Comparison of ENCODE assay signal across 11 cellular contexts in genomic region chr7:1794888-1795542, GRCh38.
DNase-seq lines count a peak whose midpoint lies in the region; ATAC-seq, FAIRE-seq and TF ChIP-seq lines count a peak whose summit lies in the region.
"Had no signal": no experiment of that assay in that cellular context is flagged by ENCODE, and none has a peak within 500 bp of the region (broad histone marks: within the 10 kb centered on the region; RNA-seq: fewer than 3 reads in every experiment).

No MANE protein-coding gene starts in this region.

- H3K23ac ChIP-seq in H1 (ENCODE audit: insufficient read length): no peak overlapping the region

- H4K91ac ChIP-seq in H1 (replicated peaks; ENCODE audit: insufficient read length, low read length): no peak overlapping the region

- no peak for TF ChIP-seq POLR2A in H1 (IDR thresholded peaks at IDR 0.05; ENCODE audit: control extremely low read depth in 1 of 2, low read depth in 2 of 2, low read length in 2 of 2)

- POLR2A ChIA-PET in H1 (lab: Charles Lee; ENCODE audit: partially characterized antibody): no interaction called here

- no peaks in the 10 kb centered on the region for H4K20me1 ChIP-seq in H1 (replicated peaks in 1 of 2; ENCODE audit: control insufficient read depth in 1 of 2, insufficient read depth in 2 of 2, low read length in 2 of 2)
- H4K20me1 ChIP-seq: BLaER1 treated with 17β-estradiol and CSF1 and Interleukin-3, amounts not matched to agents 10 nM and 100 nM had no signal

- no peaks in the 10 kb centered on the region for H3K79me1 ChIP-seq in H1 (ENCODE audit: low read depth, low read length)

- no peaks in the 10 kb centered on the region for H3K4me1 ChIP-seq in H1 (replicated peaks in 1 of 4; ENCODE audit: control insufficient read depth in 3 of 4, insufficient read depth in 4 of 4, low read length in 3 of 4)

- no peak overlapping the region for H2BK15ac ChIP-seq in H1 (ENCODE audit: low read length)

- H3K36me3 ChIP-seq in H1 (ENCODE audit: control insufficient read depth in 2 of 4, insufficient read depth in 4 of 4, low read length in 3 of 4): no peaks in the 10 kb centered on the region
- H3K36me3 ChIP-seq: BLaER1 treated with 17β-estradiol and CSF1 and Interleukin-3, amounts not matched to agents 10 nM and 100 nM had no signal

- no peak overlapping the region for H2BK12ac ChIP-seq in H1 (ENCODE audit: low read depth, low read length)

- no peak overlapping the region for H4K5ac ChIP-seq in H1 (ENCODE audit: insufficient read length, low read depth, low read length)

- H2BK120ac ChIP-seq in H1 (replicated peaks; ENCODE audit: low read depth, low read length): no peak overlapping the region

- H2BK5ac ChIP-seq in H1 (ENCODE audit: low read depth, low read length): no peak overlapping the region

- no peak overlapping the region for H3K4ac ChIP-seq in H1 (replicated peaks; ENCODE audit: insufficient read length, low read depth, low read length)

- peak; percentile 52 to 56 for TF ChIP-seq RAD21 in H1 (IDR thresholded peaks at IDR 0.05 in 1 of 2, conservative IDR thresholded peaks at IDR 0.05 in 1 of 2; ENCODE audit: low read depth in 2 of 2, low read length in 2 of 2)

- H3K23me2 ChIP-seq in H1 (ENCODE audit: low read depth, low read length): no peaks in the 10 kb centered on the region

- H3K18ac ChIP-seq in H1 (ENCODE audit: extremely low read depth, low read length): no peak overlapping the region

- WGBS in H1 (ENCODE audit: extremely low coverage in 1 of 2, insufficient coverage in 1 of 2, insufficient read length in 1 of 2, insufficient replicate concordance in 2 of 2, low coverage in 1 of 2, low lambda C conversion rate in 2 of 2, missing lambda C conversion rate in 1 of 2), 2 experiments: 42% methylated on average over 1 of the region's 1 CpG; no CpG with 5 or more reads in 1 of the 2 experiments

- H3K27ac ChIP-seq in H1 (ENCODE audit: low read depth, low read length): no peak overlapping the region
- H3K27ac ChIP-seq: BLaER1 treated with 17β-estradiol and CSF1 and Interleukin-3, amounts not matched to agents 10 nM and 100 nM had no signal

- no peak overlapping the region for H3K4me2 ChIP-seq in H1 (ENCODE audit: insufficient read depth in 1 of 2, low read depth in 2 of 2, low read length in 2 of 2)
- H3K4me2 ChIP-seq: BLaER1 treated with 17β-estradiol and CSF1 and Interleukin-3, amounts not matched to agents 10 nM and 100 nM had no signal

- H3K14ac ChIP-seq in H1 (ENCODE audit: insufficient read length): no peak overlapping the region

- H3K4me3 ChIP-seq in H1 (ENCODE audit: extremely low read depth in 1 of 4, insufficient read depth in 2 of 4, low read depth in 3 of 4, low read length in 4 of 4): no peak overlapping the region
- H3K4me3 ChIP-seq: BLaER1 treated with 17β-estradiol and CSF1 and Interleukin-3, amounts not matched to agents 10 nM and 100 nM had no signal

- TF ChIP-seq EP300 in H1 (IDR thresholded peaks at IDR 0.05; ENCODE audit: borderline replicate concordance in 1 of 2, low read depth in 2 of 2, low read length in 2 of 2): no peak

- H3K56ac ChIP-seq in H1 (replicated peaks; ENCODE audit: insufficient read length, low read depth, low read length): no peak overlapping the region

- H3K9ac ChIP-seq in H1 (replicated peaks in 1 of 4; ENCODE audit: extremely low read depth in 1 of 4, low read depth in 3 of 4, low read length in 3 of 4): no peak overlapping the region
- H3K9ac ChIP-seq: BLaER1 treated with 17β-estradiol and CSF1 and Interleukin-3, amounts not matched to agents 10 nM and 100 nM had no signal

- no peak for ATAC-seq in GM18502 (IDR thresholded peaks at IDR 0.05; ENCODE audit: poor library complexity, unreplicated experiment)
- ATAC-seq in HG02571 (IDR thresholded peaks at IDR 0.05; ENCODE audit: unreplicated experiment): no peak
- ATAC-seq: effector memory CD8-positive, alpha-beta T cell had no signal

- no peak overlapping the region for H4K8ac ChIP-seq in H1 (ENCODE audit: extremely low read depth, insufficient read depth, low read length)

- no peak overlapping the region for H2BK20ac ChIP-seq in H1 (ENCODE audit: low read length)

- H3K79me2 ChIP-seq in H1 (ENCODE audit: control insufficient read depth in 1 of 2, insufficient read depth in 2 of 2, low read length in 2 of 2): no peaks in the 10 kb centered on the region

- in situ Hi-C loops in ACHN (cut with HindIII; ENCODE audit: low pct_ligation_motif_present, low pct_unique_long_range_greater_than_20kb, low sequenced_read_pairs) (no loop called here), GM13977 (cut with MboI; ENCODE audit: low pct_unique_long_range_greater_than_20kb, low sequenced_read_pairs, unreplicated experiment) (no loop called here)

- H3K9me3 ChIP-seq in H1 (ENCODE audit: insufficient read depth in 2 of 2, low read depth in 1 of 2, low read length in 1 of 2): peaks cover 6 to 15% of the 10 kb centered on the region in 2 experiments; a peak in 3 of 4 replicates

- H3K27me3 ChIP-seq in H1 (replicated peaks in 1 of 4; ENCODE audit: control insufficient read depth in 3 of 4, extremely low read depth in 1 of 4, insufficient read depth in 3 of 4, low read length in 3 of 4): no peaks in the 10 kb centered on the region
- H3K27me3 ChIP-seq: BLaER1 treated with 17β-estradiol and CSF1 and Interleukin-3, amounts not matched to agents 10 nM and 100 nM had no signal

- TF ChIP-seq CTCF in GM13977 (IDR thresholded peaks at IDR 0.05; ENCODE audit: extremely low read depth, insufficient read depth, missing control alignments): peak; percentile 50
- TF ChIP-seq CTCF in H1 (IDR thresholded peaks at IDR 0.05; ENCODE audit: control extremely low read depth in 1 of 3, insufficient read depth in 1 of 3, low read depth in 1 of 3, low read length in 3 of 3): peak in 2 of 3 experiments; percentile 13 to 24; a peak in 2 of 4 replicates

- CTCF ChIA-PET in H1 (lab: Charles Lee; ENCODE audit: partially characterized antibody): interaction anchor here (2.5 kb wide), 1 partner anchor 88 kb away, joined by 8 read pairs; no protein-coding TSS in a partner anchor

- DNase-seq in ACHN (peak; percentile 22), GM13977 (ENCODE audit: low spot score) (no peak), NCI-H748 (lab: John Stamatoyannopoulos, UW; ENCODE audit: unreplicated experiment) (peak; percentile 45), H1 (ENCODE audit: low read depth in 1 of 2, low spot score in 2 of 2) (no peak), activated gamma-delta T cell (lab: John Stamatoyannopoulos, UW) (no peak), NCI-H524 treated with DMSO at 0.1 percent for 48 hours (lab: John Stamatoyannopoulos, UW) (no peak)
- DNase-seq: effector memory CD8-positive, alpha-beta T cell; NCI-H2227 treated with DMSO at 0.1 percent for 48 hours had no signal

- no peak for FAIRE-seq in H1 (lab: Jason Lieb, UNC)

- H2AFZ ChIP-seq in H1 (ENCODE audit: low read length): no peak overlapping the region

- H2AK5ac ChIP-seq in H1 (ENCODE audit: low read depth, low read length): no peak overlapping the region

TF ChIP-seq in H1, 55 proteins besides CTCF, POLR2A, EP300 and RAD21:
- TF ChIP-seq RBBP5 (IDR thresholded peaks at IDR 0.05; ENCODE audit: borderline replicate concordance, low read depth, low read length) (no peak), KDM1A (IDR thresholded peaks at IDR 0.05; ENCODE audit: borderline replicate concordance, low read length) (peak; percentile 55; the same call in 1 of the 2 replicates), TBP (IDR thresholded peaks at IDR 0.05; ENCODE audit: low read depth, low read length) (no peak), ZNF274 (IDR thresholded peaks at IDR 0.05; ENCODE audit: borderline replicate concordance, extremely low read depth, low read length) (no peak)

Comparison
In these comparisons a context has a peak if more than half of its experiments do, and no peak if none do; other contexts are left out.
1. DNase-seq: peak in ACHN (single experiment) and NCI-H748 (single experiment); none in GM13977 (single experiment), H1 (0 of 2), activated gamma-delta T cell (single experiment) and NCI-H524 treated with DMSO at 0.1 percent for 48 hours (single experiment).